1 cellular context compared by ENCODE assay signal in genomic region chr1:61160526-61160925, GRCh38.
TF ChIP-seq lines count a peak whose summit lies in the region.

No MANE protein-coding gene starts in this region.

TF ChIP-seq in K562, 482 proteins besides CTCF, POLR2A, EP300 and RAD21 (continued from another document):
- TF ChIP-seq ATF3 (IDR thresholded peaks at IDR 0.05), result peak; percentile 57
- no peak for TF ChIP-seq ATF3 (CRISPR knock-in tag; conservative IDR thresholded peaks at IDR 0.05)
- TF ChIP-seq YY1 (IDR thresholded peaks at IDR 0.05; ENCODE audit: borderline replicate concordance in 1 of 3, control insufficient read depth in 1 of 3, extremely low read depth in 1 of 3, insufficient read depth in 3 of 3, insufficient read length in 1 of 3, insufficient replicate concordance in 2 of 3, low read depth in 1 of 3, low read length in 2 of 3), result peak in 1 of 3 experiments; percentile 36
- peak; percentile 63; the same call in 1 of the 2 replicates for TF ChIP-seq TEAD4 (IDR thresholded peaks at IDR 0.05; ENCODE audit: low read length)
- no peak for TF ChIP-seq TEAD4 (CRISPR knock-in tag; IDR thresholded peaks at IDR 0.05; ENCODE audit: borderline replicate concordance)
